In the genomic region with DNA sequence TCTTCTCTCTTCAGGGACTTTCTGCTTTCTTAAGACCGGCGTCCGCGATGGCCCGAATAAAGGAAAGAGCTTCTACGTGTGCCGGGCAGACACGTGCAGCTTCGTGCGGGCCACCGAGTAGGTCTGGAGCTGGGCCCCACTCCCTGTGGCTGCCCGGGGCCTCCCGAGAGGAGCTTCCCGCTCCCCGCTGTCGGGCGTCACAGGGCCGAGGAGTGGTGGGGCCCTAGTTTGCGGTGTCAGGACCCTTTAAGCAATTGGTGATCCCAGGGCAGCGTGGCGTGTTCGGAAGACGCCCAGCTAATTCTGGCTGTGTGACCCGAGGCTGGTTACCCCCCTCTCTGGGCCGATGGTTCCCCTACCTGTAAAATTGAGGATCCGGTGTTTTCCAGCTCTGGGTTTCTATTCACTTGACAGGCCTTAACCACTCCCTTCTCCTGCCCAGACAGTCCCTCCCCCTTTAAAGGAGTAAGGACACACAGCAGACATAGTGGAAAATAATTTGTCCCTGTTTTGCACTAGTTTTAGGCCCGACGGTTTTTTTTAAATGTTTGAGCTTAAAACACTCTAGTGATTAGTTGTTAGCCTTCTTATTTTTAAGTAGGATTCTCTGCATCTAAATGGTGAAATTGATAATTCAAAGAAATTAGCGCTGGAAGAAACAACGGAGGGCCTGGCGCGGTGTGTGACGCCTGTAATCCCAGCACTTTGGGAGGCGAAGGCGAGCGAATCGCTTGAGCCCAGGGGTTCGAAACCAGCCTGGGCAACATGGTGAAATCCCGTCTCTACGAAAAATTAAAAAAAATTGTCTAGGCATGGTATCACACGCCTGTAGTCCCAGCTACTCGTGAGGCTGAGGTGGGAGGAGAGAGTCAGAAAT, we compare ENCODE assay signal across 8 cellular contexts. TPM values are rescaled to one million over a fixed set of nuclear protein-coding genes. Genes with fewer than 3 reads are reported as not detected.
DNase-seq lines count a peak whose midpoint lies in the region; ATAC-seq and TF ChIP-seq lines count a peak whose summit lies in the region.

No MANE protein-coding gene starts in this region.

- H3K4me2 ChIP-seq in neural progenitor cell, result peak overlapping the region; percentile 99

- H3K36me3 ChIP-seq in neural progenitor cell, result no peaks in the 10 kb centered on the region

- H3K9me3 ChIP-seq in neural progenitor cell (ENCODE audit: low read depth), result no peaks in the 10 kb centered on the region

- H3K27ac Mint-ChIP-seq in T-cell, result peak overlapping the region; percentile 39 to 77
- H3K27ac Mint-ChIP-seq in neural progenitor cell, result no peak overlapping the region

- H3K79me2 ChIP-seq in neural progenitor cell (ENCODE audit: low read depth), result peaks cover 17% of the 10 kb centered on the region

- H3K9ac ChIP-seq in neural progenitor cell, result no peak overlapping the region

- H3F3A ChIP-seq in neural progenitor cell (ENCODE audit: low read depth), result peaks cover 19% of the 10 kb centered on the region

- H3K9me3 Mint-ChIP-seq in T-cell (no peaks in the 10 kb centered on the region), neural progenitor cell (no peaks in the 10 kb centered on the region)

- no peak overlapping the region for H3K27ac ChIP-seq in neural progenitor cell

- peak overlapping the region; percentile 77 for H2AFZ ChIP-seq in neural progenitor cell (replicated peaks)

- H3K27me3 Mint-ChIP-seq in T-cell, result no peaks in the 10 kb centered on the region
- no peaks in the 10 kb centered on the region for H3K27me3 Mint-ChIP-seq in neural progenitor cell (ENCODE audit: insufficient read depth, low read depth)

- DNase-seq in NCI-H1417 (lab: John Stamatoyannopoulos, UW) (peak; percentile 27 to 70 (median 51)), NCI-H1417 treated with DMSO at 0.1 percent for 48 hours (lab: John Stamatoyannopoulos, UW) (no peak), GM19238 (ENCODE audit: insufficient read length, low spot score) (peak; percentile 16), T-cell (peak in 4 of 34 experiments; percentile 4 to 17 (median 12)), fibroblast of mammary gland (ENCODE audit: low read depth) (peak; percentile 43), neural progenitor cell (ENCODE audit: low spot score) (no peak), NCI-H1092 treated with DMSO at 0.1 percent for 48 hours (lab: John Stamatoyannopoulos, UW) (no peak)

- CTCF ChIA-PET in T-cell (lab: Charles Lee), result interaction anchor here (0.6 to 2.4 kb wide), 25 partner anchors 11 to 891 kb away, joined by 3 to 34 read pairs (median 4); a partner anchor contains a TSS

- no peaks in the 10 kb centered on the region for H4K20me1 ChIP-seq in neural progenitor cell (ENCODE audit: low read depth)

- no peaks in the 10 kb centered on the region for H3K27me3 ChIP-seq in neural progenitor cell

- H3K4me3 ChIP-seq in fibroblast of mammary gland (ENCODE audit: control insufficient read depth, low read depth, low read length), result peak overlapping the region; percentile 75
- peak overlapping the region; percentile 61 for H3K4me3 ChIP-seq in neural progenitor cell

- peaks cover 16% of the 10 kb centered on the region for H3K36me3 Mint-ChIP-seq in T-cell
- H3K36me3 Mint-ChIP-seq in neural progenitor cell, result no peaks in the 10 kb centered on the region

- H3K4me3 Mint-ChIP-seq in T-cell, result no peak overlapping the region
- H3K4me3 Mint-ChIP-seq in neural progenitor cell, result no peak overlapping the region

- peaks cover 36 to 43% (median 42%) of the 10 kb centered on the region in 3 donors for H3K4me1 Mint-ChIP-seq in T-cell
- H3K4me1 Mint-ChIP-seq in neural progenitor cell, result peaks cover 15% of the 10 kb centered on the region

- peak; percentile 6 for ATAC-seq in HG03439 (IDR thresholded peaks at IDR 0.05; ENCODE audit: unreplicated experiment)
- ATAC-seq in T-cell (replicated peaks in 1 of 4), result peak; percentile 1 to 11 (median 6)

- POLR2A ChIA-PET in T-cell (lab: Charles Lee), result interaction anchor here (0.6 to 1.9 kb wide), 18 partner anchors 11 to 595 kb away, joined by 3 to 17 read pairs (median 4); a partner anchor contains a TSS

- H3K4me1 ChIP-seq in neural progenitor cell, result peaks cover 5% of the 10 kb centered on the region

- no peak for TF ChIP-seq CTCF in fibroblast of mammary gland (conservative IDR thresholded peaks at IDR 0.05; ENCODE audit: control insufficient read depth, insufficient read depth, low read depth, low read length)
- no peak for TF ChIP-seq CTCF in neural progenitor cell (IDR thresholded peaks at IDR 0.05)

RNA-seq across cellular contexts. Expression of a gene that starts 0.6 kb away (rescaled TPM):
- 10 to 100 TPM; 26.7 to 37.1 (median 33.8) TPM for total RNA-seq in T-cell
- total RNA-seq in neural progenitor cell (ENCODE audit: low replicate concordance), result 36.1 and 38.2 TPM in 2 replicates

RNA-seq across cellular contexts. Expression of a gene that starts 59.1 kb away (rescaled TPM):
- total RNA-seq in T-cell (10 to 100 TPM in 2 of 5 donors, 1 to 10 TPM in 3; 4.8 to 13.4 (median 5.3) TPM), neural progenitor cell (ENCODE audit: low replicate concordance) (0.28 and 0.41 TPM in 2 replicates)

Comparison
In these comparisons a context has a peak if more than half of its experiments do, and no peak if none do; other contexts are left out.
1. DNase-seq: peak in NCI-H1417 (3 of 3), GM19238 (single experiment) and fibroblast of mammary gland (single experiment); none in NCI-H1417 treated with DMSO at 0.1 percent for 48 hours (single experiment), neural progenitor cell (single experiment) and NCI-H1092 treated with DMSO at 0.1 percent for 48 hours (single experiment).